ENCODE assay signal across 8 cellular contexts in the genomic region with DNA sequence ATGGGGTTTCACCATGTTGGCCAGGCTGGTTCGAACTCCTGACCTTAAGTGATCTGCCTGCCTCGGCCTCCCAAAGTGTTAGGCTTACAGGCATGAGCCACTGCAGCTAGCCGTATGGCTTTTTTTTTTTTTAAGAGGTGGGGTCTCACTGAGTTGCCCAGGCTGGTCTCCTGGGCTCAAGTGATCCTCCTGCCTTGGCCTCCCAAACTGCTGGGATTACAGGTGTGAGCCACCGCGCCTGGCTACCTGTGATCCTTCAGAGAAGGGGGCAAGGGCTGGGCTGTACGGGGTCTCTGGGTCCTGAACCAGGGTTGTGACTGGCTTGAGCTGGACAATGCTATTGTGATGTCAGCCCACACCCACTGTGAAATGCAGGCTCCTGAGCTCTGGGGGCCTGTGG. TPM values are rescaled to one million over a fixed set of nuclear protein-coding genes. Genes with fewer than 3 reads are reported as not detected.
A peak's percentile ranks its signal among the peaks of the same experiment; 100 is the strongest.
DNase-seq lines count a peak whose midpoint lies in the region; ATAC-seq and TF ChIP-seq lines count a peak whose summit lies in the region.

RNF151 (plus strand) TSS at position 397 of the 400 bp plus-strand sequence. CDS start 26 bp downstream, outside the sequence.

- no peaks in the 10 kb centered on the region for H3K9me3 Mint-ChIP-seq in stimulated activated naive CD8-positive, alpha-beta T cell treated with anti-CD3 and anti-CD28 coated beads, Interleukin-15, Interleukin-2, amounts not matched to agents 100 ng/mL and 50 ng/mL, for 24 hours

- intact Hi-C loops in mammary epithelial cell (cut with micrococcal nuclease), result no loop called here

- in situ Hi-C loops in mammary epithelial cell (cut with MboI; ENCODE audit: low sequenced_read_pairs in 2 of 2), result no loop called here

- peak within 1 kb of the TSS; percentile 87 for H3K27ac ChIP-seq in mammary epithelial cell (ENCODE audit: insufficient read depth, low read depth, low read length)

- peaks cover 43% of the 10 kb centered on the region for H3K36me3 Mint-ChIP-seq in stimulated activated naive CD8-positive, alpha-beta T cell treated with anti-CD3 and anti-CD28 coated beads, Interleukin-15, Interleukin-2, amounts not matched to agents 100 ng/mL and 50 ng/mL, for 24 hours (ENCODE audit: low read depth)

- H3K4me3 ChIP-seq in mammary epithelial cell (replicated peaks in 1 of 3; ENCODE audit: insufficient read depth in 1 of 3, low read depth in 2 of 3, low read length in 3 of 3) (peak within 1 kb of the TSS; percentile 59 to 98 (median 88)), mucosa of stomach (ENCODE audit: low read length) (peak within 1 kb of the TSS; percentile 53)

- H3K27ac Mint-ChIP-seq in stimulated activated naive CD8-positive, alpha-beta T cell treated with anti-CD3 and anti-CD28 coated beads, Interleukin-15, Interleukin-2, amounts not matched to agents 100 ng/mL and 50 ng/mL, for 24 hours, result peak within 1 kb of the TSS; percentile 97

- CTCF ChIA-PET in mammary epithelial cell (lab: Charles Lee; ENCODE audit: low non-redundant PET), result no interaction called here

- peak within 1 kb of the TSS; percentile 95 for H3K9ac ChIP-seq in mammary epithelial cell (ENCODE audit: insufficient read depth, low read length)
- peak within 1 kb of the TSS; percentile 92 for H3K9ac ChIP-seq in mucosa of stomach (ENCODE audit: low read length)

- no peaks in the 10 kb centered on the region for H3K27me3 Mint-ChIP-seq in stimulated activated naive CD8-positive, alpha-beta T cell treated with anti-CD3 and anti-CD28 coated beads, Interleukin-15, Interleukin-2, amounts not matched to agents 100 ng/mL and 50 ng/mL, for 24 hours

- peak within 1 kb of the TSS; percentile 98 for H3K4me3 Mint-ChIP-seq in stimulated activated naive CD8-positive, alpha-beta T cell treated with anti-CD3 and anti-CD28 coated beads, Interleukin-15, Interleukin-2, amounts not matched to agents 100 ng/mL and 50 ng/mL, for 24 hours

- no peak for ATAC-seq in stimulated activated naive CD8-positive, alpha-beta T cell treated with anti-CD3 and anti-CD28 coated beads, Interleukin-15, Interleukin-2, amounts not matched to agents 100 U/mL and 50 U/mL, for 24 hours
- no peak for ATAC-seq in HG02852 (IDR thresholded peaks at IDR 0.05; ENCODE audit: unreplicated experiment)

- peaks cover 56% of the 10 kb centered on the region for H3K79me2 ChIP-seq in mammary epithelial cell (ENCODE audit: insufficient read depth, low read length)

- peak within 1 kb of the TSS; percentile 85 for H3K4me2 ChIP-seq in mammary epithelial cell (ENCODE audit: insufficient read depth, low read depth, low read length)

- WGBS in mammary epithelial cell (ENCODE audit: low coverage, missing lambda C conversion rate), result 96% methylated on average over 6 of the region's 6 CpGs

- DNase-seq in stimulated activated naive CD8-positive, alpha-beta T cell treated with anti-CD3 and anti-CD28 coated beads, Interleukin-15, Interleukin-2, amounts not matched to agents 100 U/mL and 50 U/mL, for 24 hours, result no peak
- DNase-seq in mammary epithelial cell, result no peak
- no peak for DNase-seq in COLO829 (ENCODE audit: low spot score)
- DNase-seq in NCI-H2107 (lab: John Stamatoyannopoulos, UW), result no peak
- DNase-seq in NCI-H146 treated with DMSO at 0.1 percent for 48 hours (lab: John Stamatoyannopoulos, UW; ENCODE audit: unreplicated experiment), result no peak

- H2AFZ ChIP-seq in mammary epithelial cell (ENCODE audit: low read depth, low read length), result no peak within 1 kb of the TSS

- no peaks in the 10 kb centered on the region for H3K27me3 ChIP-seq in mammary epithelial cell (ENCODE audit: insufficient read depth, low read length)
- H3K27me3 ChIP-seq in mucosa of stomach (ENCODE audit: control insufficient read depth, insufficient read depth, low read length), result no peaks in the 10 kb centered on the region

- peaks cover 4% of the 10 kb centered on the region for H3K36me3 ChIP-seq in mammary epithelial cell (ENCODE audit: insufficient read depth, low read length)
- peaks cover 13% of the 10 kb centered on the region for H3K36me3 ChIP-seq in mucosa of stomach (ENCODE audit: control insufficient read depth, insufficient read depth, low read length)

- peaks cover 43% of the 10 kb centered on the region for H3K4me1 Mint-ChIP-seq in stimulated activated naive CD8-positive, alpha-beta T cell treated with anti-CD3 and anti-CD28 coated beads, Interleukin-15, Interleukin-2, amounts not matched to agents 100 ng/mL and 50 ng/mL, for 24 hours (ENCODE audit: low read depth)

- no peak for TF ChIP-seq CTCF in mammary epithelial cell (conservative IDR thresholded peaks at IDR 0.05 in 1 of 2, IDR thresholded peaks at IDR 0.05 in 1 of 2; ENCODE audit: extremely low read depth in 1 of 2, insufficient read depth in 1 of 2, low read depth in 1 of 2, low read length in 2 of 2)

- H4K20me1 ChIP-seq in mammary epithelial cell (ENCODE audit: insufficient read depth, low read length), result peaks cover 3% of the 10 kb centered on the region

- H3K9me3 ChIP-seq in mammary epithelial cell (replicated peaks; ENCODE audit: insufficient read depth, low read length) (no peaks in the 10 kb centered on the region), mucosa of stomach (ENCODE audit: control insufficient read depth, low read length) (no peaks in the 10 kb centered on the region)

- BruUV-seq in mammary epithelial cell (replicated peaks; lab: Mats Ljungman, UMichigan), result no TSS peak

- H3K4me1 ChIP-seq in mammary epithelial cell (ENCODE audit: insufficient read depth, low read length) (peaks cover 20% of the 10 kb centered on the region), mucosa of stomach (ENCODE audit: control insufficient read depth, insufficient read depth, low read length) (peaks cover 8% of the 10 kb centered on the region)

- dilution Hi-C loops in mammary epithelial cell (cut with HindIII; ENCODE audit: low sequenced_read_pairs), result loop anchor here (5.0 to 10.0 kb wide), 3 partner anchors 39 to 198 kb away; no protein-coding TSS in a partner anchor

RNA-seq across cellular contexts. Expression of gene RNF151, which starts in this region (rescaled TPM):
- not detected for total RNA-seq in mammary epithelial cell
- polyA plus RNA-seq in mammary epithelial cell, result 0.08 TPM
- polyA minus RNA-seq in mammary epithelial cell, result not detected
